ENCODE assay signal across 10 cellular contexts in genomic region chrX:11341274-11342256, GRCh38. TPM values are rescaled to one million over a fixed set of nuclear protein-coding genes. Genes with fewer than 3 reads are reported as not detected.
A peak's percentile ranks its signal among the peaks of the same experiment; 100 is the strongest.
DNase-seq lines count a peak whose midpoint lies in the region; ATAC-seq and TF ChIP-seq lines count a peak whose summit lies in the region.
"Had no signal": no experiment of that assay in that cellular context is flagged by ENCODE, and none has a peak within 500 bp of the region (broad histone marks: within the 10 kb centered on the region; RNA-seq: fewer than 3 reads in every experiment).

No MANE protein-coding gene starts in this region.

- H3K27me3 Mint-ChIP-seq in activated CD4-positive, alpha-beta T cell treated with anti-CD3 and anti-CD28 coated beads for 36 hours, result peaks cover 2% of the 10 kb centered on the region
- H3K27me3 Mint-ChIP-seq in activated CD4-positive, alpha-beta T cell treated with anti-CD3 and anti-CD28 coated beads, Interleukin-2, amount 10 ng/mL, durations not matched to agents 7 days and 5 days, result no peaks in the 10 kb centered on the region

- POLR2A ChIA-PET in activated CD4-positive, alpha-beta T cell treated with anti-CD3 and anti-CD28 coated beads for 36 hours (lab: Charles Lee), result no interaction called here
- POLR2A ChIA-PET in activated CD4-positive, alpha-beta T cell treated with anti-CD3 and anti-CD28 coated beads, Interleukin-2, amount 10 ng/mL, durations not matched to agents 7 days and 5 days (lab: Charles Lee), result no interaction called here

- H3K27me3 ChIP-seq in sigmoid colon, result no peaks in the 10 kb centered on the region

- H3K4me1 ChIP-seq in sigmoid colon, result peaks cover 0 to 10% (median 9%) of the 10 kb centered on the region in 4 donors

- H3K4me3 ChIP-seq in fibroblast of villous mesenchyme (ENCODE audit: low read depth, low read length) (no peak overlapping the region), sigmoid colon (no peak overlapping the region)

- TF ChIP-seq CTCF in fibroblast of villous mesenchyme (IDR thresholded peaks at IDR 0.05; ENCODE audit: insufficient read depth, low read depth, low read length) (no peak), sigmoid colon (IDR thresholded peaks at IDR 0.05) (no peak)

- H3K4me1 Mint-ChIP-seq in activated CD4-positive, alpha-beta T cell treated with anti-CD3 and anti-CD28 coated beads for 36 hours, result peaks cover 2% of the 10 kb centered on the region
- no peaks in the 10 kb centered on the region for H3K4me1 Mint-ChIP-seq in activated CD4-positive, alpha-beta T cell treated with anti-CD3 and anti-CD28 coated beads, Interleukin-2, amount 10 ng/mL, durations not matched to agents 7 days and 5 days
- H3K4me1 Mint-ChIP-seq: activated naive CD4-positive, alpha-beta T cell treated with anti-CD3 and anti-CD28 coated beads, Interleukin-2, amount 50 U/mL, for 24 hours had no signal

- intact Hi-C loops in activated CD4-positive, alpha-beta T cell treated with anti-CD3 and anti-CD28 coated beads for 36 hours (cut with DNase I, micrococcal nuclease), result no loop called here
- intact Hi-C loops in sigmoid colon (cut with DNase I), result no loop called here

- peak; percentile 3 for DNase-seq in activated CD4-positive, alpha-beta T cell treated with anti-CD3 and anti-CD28 coated beads for 36 hours
- no peak for DNase-seq in activated CD4-positive, alpha-beta T cell treated with anti-CD3 and anti-CD28 coated beads, Interleukin-2, amount 10 ng/mL, durations not matched to agents 7 days and 5 days
- DNase-seq in fibroblast of villous mesenchyme (ENCODE audit: low read depth) (peak; percentile 84), sigmoid colon (peak; percentile 82), SHP77 (lab: John Stamatoyannopoulos, UW) (no peak), NCI-H2029 treated with DMSO at 0.1 percent for 48 hours (lab: John Stamatoyannopoulos, UW) (no peak)
- DNase-seq: CD4-positive, CD25-positive, alpha-beta regulatory T cell had no signal

- no peak overlapping the region for H3K4me3 Mint-ChIP-seq in activated CD4-positive, alpha-beta T cell treated with anti-CD3 and anti-CD28 coated beads for 36 hours
- no peak overlapping the region for H3K4me3 Mint-ChIP-seq in activated CD4-positive, alpha-beta T cell treated with anti-CD3 and anti-CD28 coated beads, Interleukin-2, amount 10 ng/mL, durations not matched to agents 7 days and 5 days
- H3K4me3 Mint-ChIP-seq: activated naive CD4-positive, alpha-beta T cell treated with anti-CD3 and anti-CD28 coated beads, Interleukin-2, amount 50 U/mL, for 24 hours; CD4-positive, CD25-positive, alpha-beta regulatory T cell had no signal

- H3K36me3 Mint-ChIP-seq in activated CD4-positive, alpha-beta T cell treated with anti-CD3 and anti-CD28 coated beads for 36 hours (ENCODE audit: low read depth), result no peaks in the 10 kb centered on the region
- H3K36me3 Mint-ChIP-seq in activated CD4-positive, alpha-beta T cell treated with anti-CD3 and anti-CD28 coated beads, Interleukin-2, amount 10 ng/mL, durations not matched to agents 7 days and 5 days (ENCODE audit: low read depth), result no peaks in the 10 kb centered on the region
- H3K36me3 Mint-ChIP-seq: activated naive CD4-positive, alpha-beta T cell treated with anti-CD3 and anti-CD28 coated beads, Interleukin-2, amount 50 U/mL, for 24 hours; CD4-positive, CD25-positive, alpha-beta regulatory T cell had no signal

- H3K27ac ChIP-seq in sigmoid colon, result peak overlapping the region in 2 of 4 donors; percentile 18 to 40

- H3K36me3 ChIP-seq in sigmoid colon, result no peaks in the 10 kb centered on the region

- H3K9me3 Mint-ChIP-seq in activated CD4-positive, alpha-beta T cell treated with anti-CD3 and anti-CD28 coated beads for 36 hours (ENCODE audit: low read depth), result no peaks in the 10 kb centered on the region
- H3K9me3 Mint-ChIP-seq in activated CD4-positive, alpha-beta T cell treated with anti-CD3 and anti-CD28 coated beads, Interleukin-2, amount 10 ng/mL, durations not matched to agents 7 days and 5 days, result no peaks in the 10 kb centered on the region
- H3K9me3 Mint-ChIP-seq: activated naive CD4-positive, alpha-beta T cell treated with anti-CD3 and anti-CD28 coated beads, Interleukin-2, amount 50 U/mL, for 24 hours had no signal

- no peak for TF ChIP-seq POLR2A in sigmoid colon (IDR thresholded peaks at IDR 0.05)

- ATAC-seq in activated CD4-positive, alpha-beta T cell treated with anti-CD3 and anti-CD28 coated beads for 36 hours, result no peak
- peak; percentile 54 for ATAC-seq in HG02943 (IDR thresholded peaks at IDR 0.05; ENCODE audit: low read depth, unreplicated experiment)

- no peak for TF ChIP-seq EP300 in sigmoid colon (IDR thresholded peaks at IDR 0.05)

- H3K27ac Mint-ChIP-seq in activated CD4-positive, alpha-beta T cell treated with anti-CD3 and anti-CD28 coated beads for 36 hours, result no peak overlapping the region
- no peak overlapping the region for H3K27ac Mint-ChIP-seq in activated CD4-positive, alpha-beta T cell treated with anti-CD3 and anti-CD28 coated beads, Interleukin-2, amount 10 ng/mL, durations not matched to agents 7 days and 5 days
- H3K27ac Mint-ChIP-seq: activated naive CD4-positive, alpha-beta T cell treated with anti-CD3 and anti-CD28 coated beads, Interleukin-2, amount 50 U/mL, for 24 hours; CD4-positive, CD25-positive, alpha-beta regulatory T cell had no signal

- H3K9me3 ChIP-seq in sigmoid colon, result no peaks in the 10 kb centered on the region

- 31 to 63% methylated on average over 11 of the region's 11 CpGs for WGBS in sigmoid colon, 2 donors

- CTCF ChIA-PET in activated CD4-positive, alpha-beta T cell treated with anti-CD3 and anti-CD28 coated beads for 36 hours (lab: Charles Lee), result no interaction called here
- CTCF ChIA-PET in activated CD4-positive, alpha-beta T cell treated with anti-CD3 and anti-CD28 coated beads, Interleukin-2, amount 10 ng/mL, durations not matched to agents 7 days and 5 days (lab: Charles Lee), result interaction anchor here (0.7 kb wide), 1 partner anchor 490 kb away, joined by 3 read pairs; no protein-coding TSS in a partner anchor

TF ChIP-seq in PFSK-1, 5 proteins besides CTCF, POLR2A, EP300 and RAD21:
- TF ChIP-seq, protein P1, sequence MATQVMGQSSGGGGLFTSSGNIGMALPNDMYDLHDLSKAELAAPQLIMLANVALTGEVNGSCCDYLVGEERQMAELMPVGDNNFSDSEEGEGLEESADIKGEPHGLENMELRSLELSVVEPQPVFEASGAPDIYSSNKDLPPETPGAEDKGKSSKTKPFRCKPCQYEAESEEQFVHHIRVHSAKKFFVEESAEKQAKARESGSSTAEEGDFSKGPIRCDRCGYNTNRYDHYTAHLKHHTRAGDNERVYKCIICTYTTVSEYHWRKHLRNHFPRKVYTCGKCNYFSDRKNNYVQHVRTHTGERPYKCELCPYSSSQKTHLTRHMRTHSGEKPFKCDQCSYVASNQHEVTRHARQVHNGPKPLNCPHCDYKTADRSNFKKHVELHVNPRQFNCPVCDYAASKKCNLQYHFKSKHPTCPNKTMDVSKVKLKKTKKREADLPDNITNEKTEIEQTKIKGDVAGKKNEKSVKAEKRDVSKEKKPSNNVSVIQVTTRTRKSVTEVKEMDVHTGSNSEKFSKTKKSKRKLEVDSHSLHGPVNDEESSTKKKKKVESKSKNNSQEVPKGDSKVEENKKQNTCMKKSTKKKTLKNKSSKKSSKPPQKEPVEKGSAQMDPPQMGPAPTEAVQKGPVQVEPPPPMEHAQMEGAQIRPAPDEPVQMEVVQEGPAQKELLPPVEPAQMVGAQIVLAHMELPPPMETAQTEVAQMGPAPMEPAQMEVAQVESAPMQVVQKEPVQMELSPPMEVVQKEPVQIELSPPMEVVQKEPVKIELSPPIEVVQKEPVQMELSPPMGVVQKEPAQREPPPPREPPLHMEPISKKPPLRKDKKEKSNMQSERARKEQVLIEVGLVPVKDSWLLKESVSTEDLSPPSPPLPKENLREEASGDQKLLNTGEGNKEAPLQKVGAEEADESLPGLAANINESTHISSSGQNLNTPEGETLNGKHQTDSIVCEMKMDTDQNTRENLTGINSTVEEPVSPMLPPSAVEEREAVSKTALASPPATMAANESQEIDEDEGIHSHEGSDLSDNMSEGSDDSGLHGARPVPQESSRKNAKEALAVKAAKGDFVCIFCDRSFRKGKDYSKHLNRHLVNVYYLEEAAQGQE (IDR thresholded peaks at IDR 0.05; ENCODE audit: insufficient read depth in 1 of 2, low read depth in 2 of 2, low read length in 2 of 2), result no peak
- TF ChIP-seq SIN3A (IDR thresholded peaks at IDR 0.05; ENCODE audit: borderline replicate concordance, insufficient read depth, low read length) (no peak), POLR2AphosphoS5 (IDR thresholded peaks at IDR 0.05; ENCODE audit: low read depth, low read length) (no peak), FOXP2 (optimal IDR thresholded peaks at IDR 0.05; ENCODE audit: borderline replicate concordance, extremely low read depth, extremely low read length, insufficient read depth) (peak; percentile 38), TAF1 (IDR thresholded peaks at IDR 0.05; ENCODE audit: borderline replicate concordance, insufficient read depth, low read length) (no peak)

RNA-seq across cellular contexts. Expression of gene AMELX, which starts 48.4 kb away (rescaled TPM):
- total RNA-seq in activated CD4-positive, alpha-beta T cell treated with anti-CD3 and anti-CD28 coated beads for 36 hours, result not detected
- total RNA-seq in activated CD4-positive, alpha-beta T cell treated with anti-CD3 and anti-CD28 coated beads, Interleukin-2, amount 10 ng/mL, durations not matched to agents 7 days and 5 days, result not detected
- not detected for polyA plus RNA-seq in PFSK-1 (2012; ENCODE audit: insufficient read length, low read depth)
- total RNA-seq in fibroblast of villous mesenchyme, result not detected in 2 replicates
- total RNA-seq in sigmoid colon, result not detected
- not detected for polyA plus RNA-seq in sigmoid colon
- total RNA-seq: CD4-positive, CD25-positive, alpha-beta regulatory T cell had no signal
- polyA plus RNA-seq: CD4-positive, CD25-positive, alpha-beta regulatory T cell had no signal

Comparison
In these comparisons a context has a peak if more than half of its experiments do, and no peak if none do; other contexts are left out.
1. DNase-seq: peak in activated CD4-positive, alpha-beta T cell treated with anti-CD3 and anti-CD28 coated beads for 36 hours (single experiment), fibroblast of villous mesenchyme (single experiment) and sigmoid colon (single experiment); none in activated CD4-positive, alpha-beta T cell treated with anti-CD3 and anti-CD28 coated beads, Interleukin-2, amount 10 ng/mL, durations not matched to agents 7 days and 5 days (single experiment), SHP77 (0 of 2) and NCI-H2029 treated with DMSO at 0.1 percent for 48 hours (single experiment).